ENCODE assay signal across 2 cellular contexts in genomic region chr12:42933461-42934081, GRCh38.
TF ChIP-seq lines count a peak whose summit lies in the region.

No MANE protein-coding gene starts in this region.

TF ChIP-seq in GM23338, 12 proteins besides CTCF, POLR2A, EP300 and RAD21 (continued from another document):
- TF ChIP-seq ZNF462 (CRISPR knock-in tag; IDR thresholded peaks at IDR 0.05) (no peak), ZNF114 (CRISPR knock-in tag; IDR thresholded peaks at IDR 0.05) (no peak), CREB1 (CRISPR knock-in tag; IDR thresholded peaks at IDR 0.05; ENCODE audit: low read depth) (no peak), ETS1 (IDR thresholded peaks at IDR 0.05) (no peak), JUNB (IDR thresholded peaks at IDR 0.05; ENCODE audit: unreplicated experiment) (no peak), REST (IDR thresholded peaks at IDR 0.05; ENCODE audit: unreplicated experiment) (no peak), STAT1 (IDR thresholded peaks at IDR 0.05; ENCODE audit: unreplicated experiment) (no peak), NANOG (IDR thresholded peaks at IDR 0.05; ENCODE audit: borderline replicate concordance) (no peak), EZH2 (IDR thresholded peaks at IDR 0.05; ENCODE audit: low read depth, unreplicated experiment) (no peak)

TF ChIP-seq in SK-N-SH, 30 proteins besides CTCF, POLR2A, EP300 and RAD21:
- no peak for TF ChIP-seq ZBTB33 (IDR thresholded peaks at IDR 0.05; ENCODE audit: borderline replicate concordance, low read depth)
- TF ChIP-seq EZH2phosphoT487 (IDR thresholded peaks at IDR 0.05; ENCODE audit: borderline replicate concordance, low read depth) = no peak
- TF ChIP-seq RFX5 (IDR thresholded peaks at IDR 0.05; ENCODE audit: low read length) = no peak
- TF ChIP-seq SMC3 (IDR thresholded peaks at IDR 0.05; ENCODE audit: low read depth, low read length) = no peak
- no peak for TF ChIP-seq RXRA (IDR thresholded peaks at IDR 0.05; ENCODE audit: borderline replicate concordance, low read depth)
- no peak for TF ChIP-seq TCF12 (IDR thresholded peaks at IDR 0.05)
- no peak for TF ChIP-seq ELF1 (IDR thresholded peaks at IDR 0.05)
- TF ChIP-seq RCOR1 (IDR thresholded peaks at IDR 0.05; ENCODE audit: low read length) = no peak
- TF ChIP-seq FOXJ3 (CRISPR knock-in tag; IDR thresholded peaks at IDR 0.05) = no peak
- no peak for TF ChIP-seq USF2 (IDR thresholded peaks at IDR 0.05; ENCODE audit: borderline replicate concordance, low read depth, low read length)
- TF ChIP-seq SIN3A (IDR thresholded peaks at IDR 0.05; ENCODE audit: borderline replicate concordance, low read depth, low read length) = no peak
- no peak for TF ChIP-seq MAX (IDR thresholded peaks at IDR 0.05; ENCODE audit: low read depth)
- no peak for TF ChIP-seq TAF1 (IDR thresholded peaks at IDR 0.05; ENCODE audit: borderline replicate concordance, low read depth, low read length)
- TF ChIP-seq IRF3 (IDR thresholded peaks at IDR 0.05; ENCODE audit: low read depth, low read length) = no peak
- no peak for TF ChIP-seq YY1 (IDR thresholded peaks at IDR 0.05; ENCODE audit: low read depth)
- no peak for TF ChIP-seq NFIC (IDR thresholded peaks at IDR 0.05; ENCODE audit: borderline replicate concordance)
- TF ChIP-seq REST (IDR thresholded peaks at IDR 0.05; ENCODE audit: low read depth, low read length) = no peak
- no peak for TF ChIP-seq GABPA (IDR thresholded peaks at IDR 0.05; ENCODE audit: low read depth)
- TF ChIP-seq FOXM1 (IDR thresholded peaks at IDR 0.05; ENCODE audit: low read depth) = no peak
- no peak for TF ChIP-seq MEF2A (IDR thresholded peaks at IDR 0.05; ENCODE audit: borderline replicate concordance, low read depth)
